In the genomic region with DNA sequence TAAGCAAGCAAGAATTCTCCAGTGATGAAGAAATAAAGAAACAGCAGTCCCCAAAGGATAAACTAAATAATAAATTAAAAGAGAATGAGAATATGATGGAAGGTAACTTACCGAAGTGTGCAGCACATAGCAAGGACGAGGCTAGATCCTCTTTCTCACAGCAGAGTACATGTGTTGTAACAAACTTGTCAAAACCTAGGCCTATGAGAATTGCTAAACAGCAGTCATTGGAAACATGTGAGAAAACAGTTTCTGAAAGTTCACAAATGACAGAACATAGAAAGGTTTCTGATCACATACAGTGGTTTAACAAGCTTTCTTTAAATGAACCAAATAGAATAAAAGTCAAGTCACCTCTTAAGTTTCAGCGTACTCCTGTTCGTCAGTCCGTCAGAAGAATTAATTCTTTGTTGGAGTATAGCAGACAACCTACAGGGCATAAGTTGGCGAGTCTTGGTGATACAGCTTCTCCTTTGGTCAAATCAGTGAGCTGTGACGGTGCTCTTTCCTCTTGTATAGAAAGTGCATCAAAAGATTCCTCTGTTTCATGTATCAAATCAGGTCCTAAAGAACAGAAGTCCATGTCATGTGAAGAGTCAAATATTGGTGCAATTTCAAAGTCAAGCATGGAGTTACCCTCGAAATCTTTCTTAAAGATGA, we compare ENCODE assay signal across 23 cellular contexts. TPM values are rescaled to one million over a fixed set of nuclear protein-coding genes. Genes with fewer than 3 reads are reported as not detected.
DNase-seq lines count a peak whose midpoint lies in the region; ATAC-seq and TF ChIP-seq lines count a peak whose summit lies in the region.
"Had no signal": no experiment of that assay in that cellular context is flagged by ENCODE, and none has a peak within 500 bp of the region (broad histone marks: within the 10 kb centered on the region; RNA-seq: fewer than 3 reads in every experiment).

No MANE protein-coding gene starts in this region.

- CTCF ChIA-PET in PC-3 (lab: Charles Lee): interaction anchor here (0.6 kb wide), 1 partner anchor 319 kb away, joined by 4 read pairs; no protein-coding TSS in a partner anchor

- H3K4me3 ChIP-seq in BLaER1 (no peak overlapping the region), PC-3 (ENCODE audit: low read length) (no peak overlapping the region)
- H3K4me3 ChIP-seq: coronary artery, heart left ventricle, left ventricle myocardium inferior, neural progenitor cell had no signal

- DNase-seq in PC-3 (no peak), kidney tubule cell (ENCODE audit: low spot score) (no peak), epidermal melanocyte (ENCODE audit: insufficient read length, low spot score) (no peak)
- DNase-seq in stimulated activated CD4-positive, alpha-beta T cell treated with anti-CD3 and anti-CD28 coated beads, Interleukin-15, amount 100 ng/mL, for 24 hours: no peak
- DNase-seq: activated CD4-positive, alpha-beta T cell treated with anti-CD3 and anti-CD28 coated beads, Interleukin-2, amount 50 U/mL, for 48 hours; activated effector memory CD4-positive, alpha-beta T cell treated with anti-CD3 and anti-CD28 coated beads, Interleukin-2, amount 50 U/mL, for 16 hours; brain microvascular endothelial cell; DMS153; H7; heart left ventricle; left ventricle myocardium inferior; NCI-H1694; NCI-H2227 treated with DMSO at 0.1 percent for 48 hours; T-helper 2 cell; WERI-Rb-1 had no signal

- no peaks in the 10 kb centered on the region for H4K20me1 ChIP-seq in BLaER1
- 0 out of 2 replicates have a peak, but pooled peaks cover 9% of the 10 kb centered on the region for H4K20me1 ChIP-seq in PC-3 (ENCODE audit: low read length)

- H3K27me3 ChIP-seq in BLaER1 (no peaks in the 10 kb centered on the region), PC-3 (ENCODE audit: low read length) (no peaks in the 10 kb centered on the region)
- H3K27me3 ChIP-seq: brain microvascular endothelial cell, neural progenitor cell had no signal

- intact Hi-C loops in PC-3 (cut with micrococcal nuclease): no loop called here

- H2AFZ ChIP-seq in PC-3 (ENCODE audit: low read length): no peak overlapping the region
- H2AFZ ChIP-seq: neural progenitor cell had no signal

- ATAC-seq in GM18511 (IDR thresholded peaks at IDR 0.05; ENCODE audit: unreplicated experiment): peak; percentile 61
- ATAC-seq in HG02610 (IDR thresholded peaks at IDR 0.05; ENCODE audit: unreplicated experiment): peak; percentile 49
- no peak for ATAC-seq in PC-3
- no peak for ATAC-seq in SK-N-SH treated with all-trans-retinoic acid at 6 μM for 48 hours
- ATAC-seq: heart left ventricle, Panc1 had no signal

- H3K36me3 ChIP-seq in BLaER1 (peaks cover 73% of the 10 kb centered on the region), PC-3 (ENCODE audit: low read depth, low read length) (peaks cover 63% of the 10 kb centered on the region)
- H3K36me3 ChIP-seq: left ventricle myocardium inferior had no signal

- POLR2A ChIA-PET in PC-3 (lab: Charles Lee; ENCODE audit: unreplicated experiment): no interaction called here

- peaks cover 7% of the 10 kb centered on the region for H3F3A ChIP-seq in PC-3 (ENCODE audit: low read length, unreplicated experiment)

- peaks cover 9% of the 10 kb centered on the region; the same call in 1 of the 2 replicates for H3K79me2 ChIP-seq in PC-3 (ENCODE audit: low read length)

- H3K9ac ChIP-seq in BLaER1 (no peak overlapping the region), PC-3 (ENCODE audit: low read length) (no peak overlapping the region)
- H3K9ac ChIP-seq: neural progenitor cell had no signal

- H3K27ac ChIP-seq in BLaER1: no peak overlapping the region; the same call in 1 of the 2 replicates
- H3K27ac ChIP-seq in PC-3 (ENCODE audit: low read length): no peak overlapping the region
- H3K27ac ChIP-seq: brain microvascular endothelial cell, coronary artery, heart left ventricle, left ventricle myocardium inferior, neural progenitor cell, WERI-Rb-1 had no signal

- H3K9me3 ChIP-seq in BLaER1 (no peaks in the 10 kb centered on the region), PC-3 (ENCODE audit: low read length) (no peaks in the 10 kb centered on the region)
- H3K9me3 ChIP-seq: heart left ventricle, left ventricle myocardium inferior had no signal

- peaks cover 42% of the 10 kb centered on the region for H3K4me1 ChIP-seq in BLaER1
- peaks cover 12% of the 10 kb centered on the region for H3K4me1 ChIP-seq in PC-3 (ENCODE audit: insufficient read depth, low read length)
- H3K4me1 ChIP-seq: heart left ventricle, left ventricle myocardium inferior, neural progenitor cell had no signal

- BruUV-seq in PC-3 (replicated peaks; lab: Mats Ljungman, UMichigan): TSS peak; percentile 30

- no peaks in the 10 kb centered on the region for H3K9me2 ChIP-seq in PC-3 (replicated peaks; ENCODE audit: low read length)

- H3K4me2 ChIP-seq in BLaER1 (peak overlapping the region; percentile 60), PC-3 (ENCODE audit: low read length) (no peak overlapping the region)
- H3K4me2 ChIP-seq: neural progenitor cell had no signal

- TF ChIP-seq CTCF in PC-3 (conservative IDR thresholded peaks at IDR 0.05; ENCODE audit: low read depth, low read length): no peak

TF ChIP-seq in SK-N-SH treated with all-trans-retinoic acid at 6 μM for 48 hours, 23 proteins besides CTCF, POLR2A, EP300 and RAD21:
- TF ChIP-seq RARB (CRISPR knock-in tag; IDR thresholded peaks at IDR 0.05) (no peak), PPARA (CRISPR knock-in tag; IDR thresholded peaks at IDR 0.05; ENCODE audit: borderline replicate concordance) (no peak), ZNF565 (CRISPR knock-in tag; conservative IDR thresholded peaks at IDR 0.05; ENCODE audit: low read depth) (no peak), ZFP3 (CRISPR knock-in tag; IDR thresholded peaks at IDR 0.05) (no peak), ARNTL (CRISPR knock-in tag; IDR thresholded peaks at IDR 0.05; ENCODE audit: borderline replicate concordance, low read depth) (no peak), ZNF70 (CRISPR knock-in tag; IDR thresholded peaks at IDR 0.05) (no peak), ISL1 (CRISPR knock-in tag; IDR thresholded peaks at IDR 0.05) (no peak), TCF4 (CRISPR knock-in tag; IDR thresholded peaks at IDR 0.05; ENCODE audit: borderline replicate concordance) (no peak), CSDC2 (CRISPR knock-in tag; IDR thresholded peaks at IDR 0.05) (no peak)
- TF ChIP-seq, protein P1, sequence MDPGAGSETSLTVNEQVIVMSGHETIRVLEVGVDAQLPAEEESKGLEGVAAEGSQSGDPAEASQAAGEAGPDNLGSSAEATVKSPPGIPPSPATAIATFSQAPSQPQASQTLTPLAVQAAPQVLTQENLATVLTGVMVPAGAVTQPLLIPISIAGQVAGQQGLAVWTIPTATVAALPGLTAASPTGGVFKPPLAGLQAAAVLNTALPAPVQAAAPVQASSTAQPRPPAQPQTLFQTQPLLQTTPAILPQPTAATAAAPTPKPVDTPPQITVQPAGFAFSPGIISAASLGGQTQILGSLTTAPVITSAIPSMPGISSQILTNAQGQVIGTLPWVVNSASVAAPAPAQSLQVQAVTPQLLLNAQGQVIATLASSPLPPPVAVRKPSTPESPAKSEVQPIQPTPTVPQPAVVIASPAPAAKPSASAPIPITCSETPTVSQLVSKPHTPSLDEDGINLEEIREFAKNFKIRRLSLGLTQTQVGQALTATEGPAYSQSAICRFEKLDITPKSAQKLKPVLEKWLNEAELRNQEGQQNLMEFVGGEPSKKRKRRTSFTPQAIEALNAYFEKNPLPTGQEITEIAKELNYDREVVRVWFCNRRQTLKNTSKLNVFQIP (CRISPR knock-in tag; IDR thresholded peaks at IDR 0.05; ENCODE audit: borderline replicate concordance, low read depth): no peak

RNA-seq across cellular contexts. Expression of a gene that starts 4.5 kb away (rescaled TPM):
- 1.3 and 1.6 TPM in 2 replicates for total RNA-seq in PC-3 (2014; rRNA removed)
- total RNA-seq: left ventricle myocardium inferior, SK-MEL-5 had no signal

RNA-seq across cellular contexts. Expression of a gene that starts 21.7 kb away (rescaled TPM):
- 38.2 and 43.0 TPM in 2 replicates for total RNA-seq in PC-3 (2014; rRNA removed)

RNA-seq across cellular contexts. Expression of a gene that starts 43.8 kb away (rescaled TPM):
- total RNA-seq in PC-3 (2014; rRNA removed): 0.91 and 1.4 TPM in 2 replicates

Comparison
In these comparisons a context has a peak if more than half of its experiments do, and no peak if none do; other contexts are left out.
1. ATAC-seq: peak in GM18511 (single experiment) and HG02610 (single experiment); none in PC-3 (single experiment) and SK-N-SH treated with all-trans-retinoic acid at 6 μM for 48 hours (single experiment).